8 cellular contexts compared by ENCODE assay signal in the genomic region with DNA sequence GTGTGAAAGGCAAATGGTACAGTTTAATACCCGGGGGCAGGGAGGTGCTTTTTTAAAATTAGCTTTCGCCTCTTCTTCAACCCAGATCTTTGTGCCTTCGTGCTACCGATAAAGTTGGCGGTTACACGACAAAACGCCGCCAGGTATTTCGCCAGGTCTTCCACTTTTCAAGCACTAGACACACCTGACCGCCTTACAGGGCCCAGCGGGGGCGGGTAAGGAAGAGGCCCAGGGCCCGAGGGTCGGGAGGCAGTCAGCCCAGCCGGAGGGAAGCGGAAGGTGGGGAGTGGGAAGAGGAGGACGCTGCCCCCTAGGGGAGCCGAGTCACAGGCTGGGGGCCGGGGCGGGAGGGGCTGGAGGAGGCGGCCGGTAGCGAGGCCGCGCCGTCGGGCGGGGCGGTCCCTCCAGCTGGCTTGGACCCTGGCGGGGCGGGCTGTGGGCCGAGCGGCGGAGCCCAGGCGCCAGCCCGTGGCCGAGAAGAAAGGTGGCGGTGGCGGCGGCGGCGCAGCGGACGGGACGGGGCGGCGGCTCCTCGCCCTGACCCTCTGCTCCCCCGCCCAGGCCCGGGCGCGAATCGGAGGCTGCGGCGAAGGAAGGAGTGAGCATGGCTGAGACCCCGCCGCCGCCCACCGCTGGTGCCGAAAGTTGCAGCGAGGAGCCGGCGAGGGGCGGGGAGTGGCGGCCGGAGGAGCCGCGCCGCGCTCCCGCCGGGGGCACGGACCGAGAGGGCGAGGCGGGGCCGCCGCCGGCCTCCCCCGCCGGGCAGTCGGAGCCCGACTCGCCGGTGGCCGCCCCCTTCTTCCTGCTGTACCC. TPM values are rescaled to one million over a fixed set of nuclear protein-coding genes. Genes with fewer than 3 reads are reported as not detected.
DNase-seq lines count a peak whose midpoint lies in the region; ATAC-seq and TF ChIP-seq lines count a peak whose summit lies in the region.

No MANE protein-coding gene starts in this region.

- no peaks in the 10 kb centered on the region for H3K36me3 Mint-ChIP-seq in activated T-helper 17 cell treated with anti-CD3 and anti-CD28 coated beads, Interleukin-2, amount 50 U/mL, for 72 hours (ENCODE audit: low read depth)
- H3K36me3 Mint-ChIP-seq in naive B cell = no peaks in the 10 kb centered on the region

- no peaks in the 10 kb centered on the region for H3K27me3 ChIP-seq in suprapubic skin

- peaks cover 17% of the 10 kb centered on the region for H3K4me1 Mint-ChIP-seq in activated T-helper 17 cell treated with anti-CD3 and anti-CD28 coated beads, Interleukin-2, amount 50 U/mL, for 72 hours
- peaks cover 23 to 33% (median 23%) of the 10 kb centered on the region in 3 donors for H3K4me1 Mint-ChIP-seq in naive B cell

- H3K36me3 ChIP-seq in suprapubic skin = no peaks in the 10 kb centered on the region

- TF ChIP-seq POLR2A in suprapubic skin (IDR thresholded peaks at IDR 0.05) = no peak

- no peak for TF ChIP-seq EP300 in suprapubic skin (IDR thresholded peaks at IDR 0.05)

- peak overlapping the region; percentile 96 for H3K4me3 ChIP-seq in suprapubic skin

- H3K4me1 ChIP-seq in suprapubic skin = peaks cover 46% of the 10 kb centered on the region

- no peaks in the 10 kb centered on the region for H3K27me3 Mint-ChIP-seq in activated T-helper 17 cell treated with anti-CD3 and anti-CD28 coated beads, Interleukin-2, amount 50 U/mL, for 72 hours
- H3K27me3 Mint-ChIP-seq in naive B cell = no peaks in the 10 kb centered on the region

- H3K9me3 Mint-ChIP-seq in activated T-helper 17 cell treated with anti-CD3 and anti-CD28 coated beads, Interleukin-2, amount 50 U/mL, for 72 hours = no peaks in the 10 kb centered on the region
- H3K9me3 Mint-ChIP-seq in naive B cell = no peaks in the 10 kb centered on the region

- H3K4me3 Mint-ChIP-seq in activated T-helper 17 cell treated with anti-CD3 and anti-CD28 coated beads, Interleukin-2, amount 50 U/mL, for 72 hours = peak overlapping the region; percentile 86
- H3K4me3 Mint-ChIP-seq in naive B cell = peak overlapping the region; percentile 88 to 98 (median 94)

- ATAC-seq in GM21381 (IDR thresholded peaks at IDR 0.05; ENCODE audit: unreplicated experiment) = peak; percentile 63
- ATAC-seq in activated T-helper 17 cell treated with anti-CD3 and anti-CD28 coated beads, Interleukin-2, amount 50 U/mL, for 72 hours (replicated peaks) = peak; percentile 62
- peak; percentile 51 to 62 for ATAC-seq in naive B cell (ENCODE audit: low read depth in 2 of 2)

- 1% methylated on average over 23 of the region's 86 CpGs for WGBS in suprapubic skin

- H3K9me3 ChIP-seq in suprapubic skin = no peaks in the 10 kb centered on the region

- peak overlapping the region; percentile 77 for H3K27ac Mint-ChIP-seq in activated T-helper 17 cell treated with anti-CD3 and anti-CD28 coated beads, Interleukin-2, amount 50 U/mL, for 72 hours
- peak overlapping the region; percentile 89 to 97 (median 94) for H3K27ac Mint-ChIP-seq in naive B cell

- H3K27ac ChIP-seq in suprapubic skin = peak overlapping the region; percentile 99

- TF ChIP-seq CTCF in suprapubic skin (IDR thresholded peaks at IDR 0.05) = peak in 1 of 2 donors; percentile 53

- peak; percentile 18 for DNase-seq in DMS114 treated with DMSO at 0.1 percent for 48 hours (lab: John Stamatoyannopoulos, UW; ENCODE audit: unreplicated experiment)
- peak; percentile 52 for DNase-seq in HT1080 (ENCODE audit: low read depth)
- peak; percentile 65 for DNase-seq in fibroblast of gingiva (ENCODE audit: low read depth)
- peak; percentile 62 for DNase-seq in naive B cell
- peak; percentile 87 to 91 for DNase-seq in suprapubic skin (ENCODE audit: low spot score in 2 of 2)

TF ChIP-seq in PFSK-1, 5 proteins besides CTCF, POLR2A, EP300 and RAD21:
- TF ChIP-seq TAF1 (IDR thresholded peaks at IDR 0.05; ENCODE audit: borderline replicate concordance, insufficient read depth, low read length) (peak; percentile 12; the same call in 1 of the 2 replicates), FOXP2 (optimal IDR thresholded peaks at IDR 0.05; ENCODE audit: borderline replicate concordance, extremely low read depth, extremely low read length, insufficient read depth) (peak; percentile 59), SIN3A (IDR thresholded peaks at IDR 0.05; ENCODE audit: borderline replicate concordance, insufficient read depth, low read length) (0 out of 2 replicates have a peak, but pooled peaks have one; percentile 23), POLR2AphosphoS5 (IDR thresholded peaks at IDR 0.05; ENCODE audit: low read depth, low read length) (no peak)
- TF ChIP-seq, protein P1, sequence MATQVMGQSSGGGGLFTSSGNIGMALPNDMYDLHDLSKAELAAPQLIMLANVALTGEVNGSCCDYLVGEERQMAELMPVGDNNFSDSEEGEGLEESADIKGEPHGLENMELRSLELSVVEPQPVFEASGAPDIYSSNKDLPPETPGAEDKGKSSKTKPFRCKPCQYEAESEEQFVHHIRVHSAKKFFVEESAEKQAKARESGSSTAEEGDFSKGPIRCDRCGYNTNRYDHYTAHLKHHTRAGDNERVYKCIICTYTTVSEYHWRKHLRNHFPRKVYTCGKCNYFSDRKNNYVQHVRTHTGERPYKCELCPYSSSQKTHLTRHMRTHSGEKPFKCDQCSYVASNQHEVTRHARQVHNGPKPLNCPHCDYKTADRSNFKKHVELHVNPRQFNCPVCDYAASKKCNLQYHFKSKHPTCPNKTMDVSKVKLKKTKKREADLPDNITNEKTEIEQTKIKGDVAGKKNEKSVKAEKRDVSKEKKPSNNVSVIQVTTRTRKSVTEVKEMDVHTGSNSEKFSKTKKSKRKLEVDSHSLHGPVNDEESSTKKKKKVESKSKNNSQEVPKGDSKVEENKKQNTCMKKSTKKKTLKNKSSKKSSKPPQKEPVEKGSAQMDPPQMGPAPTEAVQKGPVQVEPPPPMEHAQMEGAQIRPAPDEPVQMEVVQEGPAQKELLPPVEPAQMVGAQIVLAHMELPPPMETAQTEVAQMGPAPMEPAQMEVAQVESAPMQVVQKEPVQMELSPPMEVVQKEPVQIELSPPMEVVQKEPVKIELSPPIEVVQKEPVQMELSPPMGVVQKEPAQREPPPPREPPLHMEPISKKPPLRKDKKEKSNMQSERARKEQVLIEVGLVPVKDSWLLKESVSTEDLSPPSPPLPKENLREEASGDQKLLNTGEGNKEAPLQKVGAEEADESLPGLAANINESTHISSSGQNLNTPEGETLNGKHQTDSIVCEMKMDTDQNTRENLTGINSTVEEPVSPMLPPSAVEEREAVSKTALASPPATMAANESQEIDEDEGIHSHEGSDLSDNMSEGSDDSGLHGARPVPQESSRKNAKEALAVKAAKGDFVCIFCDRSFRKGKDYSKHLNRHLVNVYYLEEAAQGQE (IDR thresholded peaks at IDR 0.05; ENCODE audit: insufficient read depth in 1 of 2, low read depth in 2 of 2, low read length in 2 of 2) = no peak
TF ChIP-seq in PFSK-1: peak in this region for 3.

RNA-seq across cellular contexts. Expression of a gene that starts 16.2 kb away (rescaled TPM):
- 39.7 and 57.2 TPM in 2 replicates for total RNA-seq in HT1080 (2014; rRNA removed; shearing (Covaris generic))
- polyA plus RNA-seq in HT1080 (2015; cell fraction: cytosol; rRNA removed) = 57.4 and 57.8 TPM in 2 replicates
- polyA plus RNA-seq in HT1080 (2015; cell fraction: nucleus; rRNA removed) = 76.6 and 78.3 TPM in 2 replicates
- polyA plus RNA-seq in PFSK-1 (2012; ENCODE audit: insufficient read length, low read depth) = 21.6 TPM
- total RNA-seq in activated T-helper 17 cell treated with anti-CD3 and anti-CD28 coated beads, Interleukin-2, amount 50 U/mL, for 72 hours = 10 to 100 TPM; 23.8 to 29.1 TPM
- 10 to 100 TPM in 4 of 6 donors, 1 to 10 TPM in 2; 2.3 to 18.2 (median 13.6) TPM for polyA plus RNA-seq in naive B cell (ENCODE audit: low read depth in 6 of 6)
- 10 to 100 TPM; 19.2 to 27.6 (median 22.6) TPM for total RNA-seq in suprapubic skin

RNA-seq across cellular contexts. Expression of a gene that starts 17.2 kb away (rescaled TPM):
- total RNA-seq in HT1080 (2014; rRNA removed; shearing (Covaris generic)) = 7.9 and 10.6 TPM in 2 replicates
- polyA plus RNA-seq in HT1080 (2015; cell fraction: cytosol; rRNA removed) = 3.1 and 4.0 TPM in 2 replicates
- 26.9 and 35.7 TPM in 2 replicates for polyA plus RNA-seq in HT1080 (2015; cell fraction: nucleus; rRNA removed)
- 22.9 TPM for polyA plus RNA-seq in PFSK-1 (2012; ENCODE audit: insufficient read length, low read depth)
- total RNA-seq in activated T-helper 17 cell treated with anti-CD3 and anti-CD28 coated beads, Interleukin-2, amount 50 U/mL, for 72 hours = 10 to 100 TPM; 14.1 to 14.9 TPM
- polyA plus RNA-seq in naive B cell (ENCODE audit: low read depth in 6 of 6) = 10 to 100 TPM; 13.8 to 20.8 (median 14.4) TPM
- total RNA-seq in suprapubic skin = 100 to 1,000 TPM in 1 of 4 donors, 10 to 100 TPM in 3; 53.2 to 155 (median 68.1) TPM

RNA-seq across cellular contexts. Expression of a gene that starts 38.2 kb away (rescaled TPM):
- total RNA-seq in HT1080 (2014; rRNA removed; shearing (Covaris generic)) = not detected in 2 replicates
- not detected in 2 replicates for polyA plus RNA-seq in HT1080 (2015; cell fraction: cytosol; rRNA removed)
- not detected in 2 replicates for polyA plus RNA-seq in HT1080 (2015; cell fraction: nucleus; rRNA removed)
- polyA plus RNA-seq in PFSK-1 (2012; ENCODE audit: insufficient read length, low read depth) = not detected
- not detected for total RNA-seq in activated T-helper 17 cell treated with anti-CD3 and anti-CD28 coated beads, Interleukin-2, amount 50 U/mL, for 72 hours
- 100 to 1,000 TPM; 198 to 689 (median 314) TPM for polyA plus RNA-seq in naive B cell (ENCODE audit: low read depth in 6 of 6)
- 1 to 10 TPM in 2 of 4 donors, under 1 TPM in 1, not detected in 1; 0.68 to 8.4 (median 1.4) TPM for total RNA-seq in suprapubic skin

Comparison
In these comparisons a context has a peak if more than half of its experiments do, and no peak if none do; other contexts are left out.
1. Peak in every context shown above with its lines: DNase-seq, ATAC-seq, H3K4me3 ChIP-seq and H3K27ac ChIP-seq.
2. DNase-seq: peak in every context shown above with its lines; median percentile 89 in suprapubic skin; 65 in fibroblast of gingiva; 62 in naive B cell; 52 in HT1080; 18 in DMS114 treated with DMSO at 0.1 percent for 48 hours.